In genomic region chr18:11908182-11909080, GRCh38 we compare ENCODE assay signal across 8 cellular contexts. TPM values are rescaled to one million over a fixed set of nuclear protein-coding genes. Genes with fewer than 3 reads are reported as not detected.
DNase-seq lines count a peak whose midpoint lies in the region; TF ChIP-seq lines count a peak whose summit lies in the region.

TSS of gene MPPE1 (minus strand) at chr18:11908317. CDS start at chr18:11897264, 11,053 bp downstream.

- H2AFZ ChIP-seq in OCI-LY1 (ENCODE audit: low read length), result peak within 1 kb of the TSS; percentile 49; the same call in 1 of the 2 replicates

- H3K36me3 ChIP-seq in OCI-LY1 (ENCODE audit: insufficient read depth, low read length), result peaks cover 13% of the 10 kb centered on the region; the same call in 1 of the 2 replicates

- H3K27ac Mint-ChIP-seq in endothelial cell (ENCODE audit: unreplicated experiment), result peak within 1 kb of the TSS; percentile 95

- peak within 1 kb of the TSS; percentile 54 for H3K27ac ChIP-seq in OCI-LY1 (ENCODE audit: low read depth, low read length, poor library complexity, severe bottlenecking)

- peaks cover 9% of the 10 kb centered on the region for H3K4me1 Mint-ChIP-seq in endothelial cell (ENCODE audit: unreplicated experiment)

- H3K4me2 ChIP-seq in OCI-LY1 (ENCODE audit: low read length), result peak within 1 kb of the TSS; percentile 71

- H3F3A ChIP-seq in OCI-LY1 (ENCODE audit: insufficient read depth, low read length), result no peaks in the 10 kb centered on the region

- no peaks in the 10 kb centered on the region for H3K9me3 ChIP-seq in OCI-LY1 (ENCODE audit: low read length)

- H3K9me3 Mint-ChIP-seq in endothelial cell (ENCODE audit: unreplicated experiment), result no peaks in the 10 kb centered on the region

- H3K79me2 ChIP-seq in OCI-LY1 (ENCODE audit: insufficient read depth, low read length), result no peaks in the 10 kb centered on the region

- no peaks in the 10 kb centered on the region for H3K9me2 ChIP-seq in OCI-LY1 (ENCODE audit: low read depth, low read length)

- TF ChIP-seq CTCF in GM20000 (IDR thresholded peaks at IDR 0.05; ENCODE audit: extremely low read depth, missing control alignments), result no peak
- TF ChIP-seq CTCF in OCI-LY1 (IDR thresholded peaks at IDR 0.05; ENCODE audit: low read length), result no peak
- no peak for TF ChIP-seq CTCF in endothelial cell (IDR thresholded peaks at IDR 0.05; ENCODE audit: unreplicated experiment)

- DNase-seq in COR-L47 (lab: John Stamatoyannopoulos, UW) (peak; percentile 91), GM20000 (ENCODE audit: low spot score) (peak; percentile 95), HT1080 (ENCODE audit: low read depth) (peak; percentile 83), endothelial cell (ENCODE audit: low spot score) (peak; percentile 85), middle frontal gyrus (ENCODE audit: extremely low spot score, low spot score) (peak; percentile 76)
- DNase-seq in activated CD8-positive, alpha-beta memory T cell treated with anti-CD3 and anti-CD28 coated beads, Interleukin-2, amount 50 U/mL, for 4 hours, result peak; percentile 84
- peak; percentile 78 to 85 for DNase-seq in stimulated activated CD8-positive, alpha-beta memory T cell treated with anti-CD3 and anti-CD28 coated beads, Interleukin-2, amount 100 ng/mL, for 48 hours (ENCODE audit: low read depth in 2 of 2)

- H3K9ac ChIP-seq in OCI-LY1 (ENCODE audit: low read length), result peak within 1 kb of the TSS; percentile 85

- peaks cover 6% of the 10 kb centered on the region for H3K27me3 Mint-ChIP-seq in endothelial cell (ENCODE audit: unreplicated experiment)

- H4K20me1 ChIP-seq in OCI-LY1 (ENCODE audit: insufficient read depth, low read length), result no peaks in the 10 kb centered on the region

- H3K36me3 Mint-ChIP-seq in endothelial cell (ENCODE audit: low read depth, unreplicated experiment), result peaks cover 3% of the 10 kb centered on the region

- H3K4me1 ChIP-seq in OCI-LY1 (ENCODE audit: insufficient read depth, low read length, severe bottlenecking), result peaks cover 16% of the 10 kb centered on the region

- H3K4me3 ChIP-seq in OCI-LY1 (ENCODE audit: low read depth, low read length, poor library complexity, severe bottlenecking), result peak within 1 kb of the TSS; percentile 78

- H3K27me3 ChIP-seq in OCI-LY1 (ENCODE audit: insufficient read depth, low read length), result no peaks in the 10 kb centered on the region

- peak within 1 kb of the TSS; percentile 98 for H3K4me3 Mint-ChIP-seq in endothelial cell (ENCODE audit: unreplicated experiment)

RNA-seq across cellular contexts. Expression of gene MPPE1, which starts in this region (rescaled TPM):
- total RNA-seq in HT1080 (2014; rRNA removed; shearing (Covaris generic)), result 18.1 and 19.4 TPM in 2 replicates
- 15.7 and 18.6 TPM in 2 replicates for polyA plus RNA-seq in HT1080 (2015; cell fraction: cytosol; rRNA removed)
- 38.6 and 43.0 TPM in 2 replicates for polyA plus RNA-seq in HT1080 (2015; cell fraction: nucleus; rRNA removed)
- 32.8 TPM for total RNA-seq in endothelial cell (ENCODE audit: unreplicated experiment)

Comparison
In these comparisons a context has a peak if more than half of its experiments do, and no peak if none do; other contexts are left out.
1. Peak in every context shown above with its lines: DNase-seq, H3K4me3 ChIP-seq and H3K27ac ChIP-seq.